Comparison of ENCODE assay signal across 17 cellular contexts in the genomic region with DNA sequence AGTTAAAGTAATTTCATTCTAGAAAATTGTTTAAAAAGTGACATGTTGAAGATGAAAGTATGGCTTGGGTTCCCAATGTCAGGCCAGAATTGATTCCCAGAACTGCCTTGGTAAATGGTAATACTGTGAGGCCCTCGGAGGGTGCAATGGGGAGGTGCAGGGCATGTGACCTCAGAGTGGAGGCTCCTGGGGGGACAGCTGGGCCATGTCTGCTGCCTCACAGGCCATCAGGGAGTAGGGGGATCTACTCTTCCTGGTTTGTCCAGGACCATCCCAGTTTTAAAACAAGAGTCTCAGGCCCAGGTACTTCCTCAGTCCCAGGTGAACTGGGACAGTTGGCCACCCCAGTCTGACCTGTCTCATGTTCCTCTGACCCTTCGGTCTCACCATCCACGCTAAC. TPM values are rescaled to one million over a fixed set of nuclear protein-coding genes. Genes with fewer than 3 reads are reported as not detected.
DNase-seq lines count a peak whose midpoint lies in the region; ATAC-seq, FAIRE-seq and TF ChIP-seq lines count a peak whose summit lies in the region.
"Had no signal": no experiment of that assay in that cellular context is flagged by ENCODE, and none has a peak within 500 bp of the region (broad histone marks: within the 10 kb centered on the region; RNA-seq: fewer than 3 reads in every experiment).

No MANE protein-coding gene starts in this region.

- H2AFZ ChIP-seq in HepG2 (ENCODE audit: low read length): no peak overlapping the region
- H2AFZ ChIP-seq: parathyroid adenoma had no signal

- ATAC-seq in right lobe of liver: no peak
- no peak for ATAC-seq in HepG2
- no peak for ATAC-seq in activated CD8-positive, alpha-beta T cell treated with anti-CD3 and anti-CD28 coated beads, Interleukin-2, amount 10 ng/mL, durations not matched to agents 7 days and 5 days
- no peak for ATAC-seq in naive B cell (ENCODE audit: low read depth in 2 of 2)
- ATAC-seq in upper lobe of right lung: no peak
- ATAC-seq in activated CD8-positive, alpha-beta memory T cell treated with anti-CD3 and anti-CD28 coated beads, Interleukin-2, amount 10 ng/mL, durations not matched to agents 7 days and 5 days: no peak
- ATAC-seq in GM21515 (IDR thresholded peaks at IDR 0.05; ENCODE audit: unreplicated experiment): no peak

- H3K4me3 ChIP-seq in right lobe of liver (no peak overlapping the region), HepG2 (replicated peaks in 1 of 3; ENCODE audit: insufficient read depth in 1 of 3, low read depth in 2 of 3, low read length in 3 of 3) (no peak overlapping the region), upper lobe of right lung (no peak overlapping the region)
- H3K4me3 ChIP-seq: upper lobe of left lung had no signal

- H3K36me3 Mint-ChIP-seq in activated CD8-positive, alpha-beta T cell treated with anti-CD3 and anti-CD28 coated beads, Interleukin-2, amount 10 ng/mL, durations not matched to agents 7 days and 5 days (ENCODE audit: low read depth): no peaks in the 10 kb centered on the region
- H3K36me3 Mint-ChIP-seq in naive B cell: no peaks in the 10 kb centered on the region
- no peaks in the 10 kb centered on the region for H3K36me3 Mint-ChIP-seq in activated CD8-positive, alpha-beta memory T cell treated with anti-CD3 and anti-CD28 coated beads, Interleukin-2, amount 10 ng/mL, durations not matched to agents 7 days and 5 days

- H3K36me3 ChIP-seq in right lobe of liver (no peaks in the 10 kb centered on the region), HepG2 (replicated peaks in 1 of 2; ENCODE audit: control insufficient read depth in 1 of 2, insufficient read depth in 2 of 2, low read length in 2 of 2) (no peaks in the 10 kb centered on the region), upper lobe of right lung (no peaks in the 10 kb centered on the region)
- H3K36me3 ChIP-seq: upper lobe of left lung, WERI-Rb-1 had no signal

- TF ChIP-seq EP300 in HepG2 (IDR thresholded peaks at IDR 0.05; ENCODE audit: low read depth in 2 of 2, low read length in 2 of 2) (no peak), HepG2 (CRISPR knock-in tag; IDR thresholded peaks at IDR 0.05; ENCODE audit: borderline replicate concordance) (no peak)

- 86% methylated on average over 3 of the region's 3 CpGs for WGBS in right lobe of liver (ENCODE audit: insufficient coverage, low coverage, low lambda C conversion rate, missing lambda C conversion rate)
- 50% methylated on average over 3 of the region's 3 CpGs for WGBS in HepG2 (ENCODE audit: low lambda C conversion rate)

- no peak for TF ChIP-seq RAD21 in HepG2 (CRISPR knock-in tag; IDR thresholded peaks at IDR 0.05)

- no peak overlapping the region for H3K4me2 ChIP-seq in HepG2 (ENCODE audit: low read depth, low read length)

- H3K27ac ChIP-seq in right lobe of liver (peak overlapping the region; percentile 3 to 20 (median 18)), HepG2 (ENCODE audit: extremely low read length, insufficient read depth, low read length) (no peak overlapping the region), upper lobe of right lung (peak overlapping the region; percentile 2)
- H3K27ac ChIP-seq: parathyroid adenoma, WERI-Rb-1 had no signal

- peaks cover 5% of the 10 kb centered on the region for H3K27me3 Mint-ChIP-seq in activated CD8-positive, alpha-beta T cell treated with anti-CD3 and anti-CD28 coated beads, Interleukin-2, amount 10 ng/mL, durations not matched to agents 7 days and 5 days (ENCODE audit: low read depth)
- H3K27me3 Mint-ChIP-seq in naive B cell: no peaks in the 10 kb centered on the region
- H3K27me3 Mint-ChIP-seq in activated CD8-positive, alpha-beta memory T cell treated with anti-CD3 and anti-CD28 coated beads, Interleukin-2, amount 10 ng/mL, durations not matched to agents 7 days and 5 days: peaks cover 38% of the 10 kb centered on the region

- in situ Hi-C loops in HepG2 (cut with HindIII; ENCODE audit: extremely low pct_ligation_motif_present, low pct_unique_long_range_greater_than_20kb): no loop called here

- H3K9ac ChIP-seq in HepG2 (ENCODE audit: insufficient read depth, low read depth, low read length): no peak overlapping the region
- H3K9ac ChIP-seq: parathyroid adenoma had no signal

- H3K4me1 Mint-ChIP-seq in activated CD8-positive, alpha-beta T cell treated with anti-CD3 and anti-CD28 coated beads, Interleukin-2, amount 10 ng/mL, durations not matched to agents 7 days and 5 days (ENCODE audit: low read depth): peaks cover 50% of the 10 kb centered on the region
- H3K4me1 Mint-ChIP-seq in naive B cell: peaks cover 69 to 88% (median 78%) of the 10 kb centered on the region in 3 donors
- H3K4me1 Mint-ChIP-seq in activated CD8-positive, alpha-beta memory T cell treated with anti-CD3 and anti-CD28 coated beads, Interleukin-2, amount 10 ng/mL, durations not matched to agents 7 days and 5 days: peaks cover 35% of the 10 kb centered on the region

- no TSS peak for BruUV-seq in HepG2 (replicated peaks; lab: Mats Ljungman, UMichigan)

- CTCF ChIA-PET in HepG2 (lab: Yijun Ruan, JAX; ENCODE audit: low intra/inter-chr PET ratio, low total read pairs): no interaction called here
- CTCF ChIA-PET in activated CD8-positive, alpha-beta T cell treated with anti-CD3 and anti-CD28 coated beads, Interleukin-2, amount 10 ng/mL, durations not matched to agents 7 days and 5 days (lab: Charles Lee): no interaction called here
- CTCF ChIA-PET in activated CD8-positive, alpha-beta memory T cell treated with anti-CD3 and anti-CD28 coated beads, Interleukin-2, amount 10 ng/mL, durations not matched to agents 7 days and 5 days (lab: Charles Lee): no interaction called here

- POLR2A ChIA-PET in HepG2 (lab: Yijun Ruan, JAX): no interaction called here
- POLR2A ChIA-PET in activated CD8-positive, alpha-beta T cell treated with anti-CD3 and anti-CD28 coated beads, Interleukin-2, amount 10 ng/mL, durations not matched to agents 7 days and 5 days (lab: Charles Lee): no interaction called here

- H3K79me2 ChIP-seq in HepG2 (ENCODE audit: insufficient read depth, low read length): no peaks in the 10 kb centered on the region
- H3K79me2 ChIP-seq: parathyroid adenoma had no signal

- no peak for TF ChIP-seq POLR2A in right lobe of liver (IDR thresholded peaks at IDR 0.05)
- TF ChIP-seq POLR2A in HepG2 (IDR thresholded peaks at IDR 0.05; ENCODE audit: insufficient read depth in 1 of 2, low read depth in 2 of 2, low read length in 2 of 2): no peak

- H3K4me1 ChIP-seq in right lobe of liver (peaks cover 0 to 6% (median 4%) of the 10 kb centered on the region in 4 donors), HepG2 (ENCODE audit: insufficient read depth, low read length) (peaks cover 35% of the 10 kb centered on the region), upper lobe of right lung (peaks cover 28% of the 10 kb centered on the region)

- no peak for DNase-seq in right lobe of liver
- DNase-seq in HepG2 (ENCODE audit: low spot score): no peak
- DNase-seq in activated CD8-positive, alpha-beta T cell treated with anti-CD3 and anti-CD28 coated beads, Interleukin-2, amount 10 ng/mL, durations not matched to agents 7 days and 5 days: peak; percentile 17
- no peak for DNase-seq in naive B cell
- no peak for DNase-seq in upper lobe of right lung
- DNase-seq in activated CD8-positive, alpha-beta memory T cell treated with anti-CD3 and anti-CD28 coated beads, Interleukin-2, amount 10 ng/mL, durations not matched to agents 7 days and 5 days: no peak
- DNase-seq in NCI-H146 treated with DMSO at 0.1 percent for 48 hours (lab: John Stamatoyannopoulos, UW; ENCODE audit: unreplicated experiment): no peak
- DNase-seq: activated T-cell treated with anti-CD3 and anti-CD28 coated beads for 4 hours, DMS153, immature natural killer cell, NCI-H774, RPMI8226, upper lobe of left lung, WERI-Rb-1 had no signal

- intact Hi-C loops in right lobe of liver (cut with DNase I): no loop called here
- intact Hi-C loops in HepG2 (cut with micrococcal nuclease; ENCODE audit: unreplicated experiment): no loop called here
- intact Hi-C loops in upper lobe of right lung (cut with DNase I): no loop called here

- H3K4me3 Mint-ChIP-seq in activated CD8-positive, alpha-beta T cell treated with anti-CD3 and anti-CD28 coated beads, Interleukin-2, amount 10 ng/mL, durations not matched to agents 7 days and 5 days: no peak overlapping the region
- H3K4me3 Mint-ChIP-seq in naive B cell: peak overlapping the region; percentile 59 to 91 (median 83)
- no peak overlapping the region for H3K4me3 Mint-ChIP-seq in activated CD8-positive, alpha-beta memory T cell treated with anti-CD3 and anti-CD28 coated beads, Interleukin-2, amount 10 ng/mL, durations not matched to agents 7 days and 5 days
- H3K4me3 Mint-ChIP-seq: immature natural killer cell had no signal

- H3K27ac Mint-ChIP-seq in activated CD8-positive, alpha-beta T cell treated with anti-CD3 and anti-CD28 coated beads, Interleukin-2, amount 10 ng/mL, durations not matched to agents 7 days and 5 days: no peak overlapping the region
- H3K27ac Mint-ChIP-seq in naive B cell: peak overlapping the region; percentile 96 to 100 (median 100)
- no peak overlapping the region for H3K27ac Mint-ChIP-seq in activated CD8-positive, alpha-beta memory T cell treated with anti-CD3 and anti-CD28 coated beads, Interleukin-2, amount 10 ng/mL, durations not matched to agents 7 days and 5 days

- no peaks in the 10 kb centered on the region for H3K9me3 Mint-ChIP-seq in activated CD8-positive, alpha-beta T cell treated with anti-CD3 and anti-CD28 coated beads, Interleukin-2, amount 10 ng/mL, durations not matched to agents 7 days and 5 days (ENCODE audit: insufficient read depth)
- peaks cover 0 to 4% (median 0%) of the 10 kb centered on the region in 7 donors for H3K9me3 Mint-ChIP-seq in naive B cell
- H3K9me3 Mint-ChIP-seq in activated CD8-positive, alpha-beta memory T cell treated with anti-CD3 and anti-CD28 coated beads, Interleukin-2, amount 10 ng/mL, durations not matched to agents 7 days and 5 days (ENCODE audit: low read depth): no peaks in the 10 kb centered on the region
- H3K9me3 Mint-ChIP-seq: immature natural killer cell had no signal

- H4K20me1 ChIP-seq in HepG2 (ENCODE audit: insufficient read depth, low read length): no peaks in the 10 kb centered on the region

- FAIRE-seq in HepG2 (lab: Jason Lieb, UNC): no peak
- FAIRE-seq: HTR-8/SVneo had no signal

- H3K27me3 ChIP-seq in right lobe of liver (no peaks in the 10 kb centered on the region), HepG2 (ENCODE audit: control insufficient read depth in 1 of 2, insufficient read depth in 2 of 2, low read length in 2 of 2) (peaks cover 0 to 11% of the 10 kb centered on the region in 2 experiments; a peak in 3 of 5 replicates), upper lobe of right lung (no peaks in the 10 kb centered on the region)
- H3K27me3 ChIP-seq: upper lobe of left lung had no signal

- TF ChIP-seq CTCF in right lobe of liver (IDR thresholded peaks at IDR 0.05) (no peak), HepG2 (CRISPR knock-in tag; IDR thresholded peaks at IDR 0.05) (no peak), upper lobe of right lung (IDR thresholded peaks at IDR 0.05) (no peak)

- H3K9me3 ChIP-seq in right lobe of liver (no peaks in the 10 kb centered on the region), HepG2 (ENCODE audit: low read length) (no peaks in the 10 kb centered on the region), upper lobe of right lung (no peaks in the 10 kb centered on the region)
- H3K9me3 ChIP-seq: upper lobe of left lung had no signal

RNA-seq across cellular contexts. Expression of a gene that starts 55.3 kb away (rescaled TPM):
- total RNA-seq in right lobe of liver: 10 to 100 TPM; 24.6 to 38.0 (median 29.3) TPM
- 21.9 and 27.7 TPM in 2 replicates for total RNA-seq in HepG2 (2016; rRNA removed; fragmentation: Illumina TruSeq; extraction: Trizol)
- total RNA-seq in HepG2 (2016; cell fraction: cytosol; rRNA removed; fragmentation: Illumina TruSeq; extraction: Trizol; ENCODE audit: low read depth): 3.3 and 3.5 TPM in 2 replicates
- total RNA-seq in HepG2 (2016; cell fraction: insoluble cytoplasmic fraction; rRNA removed; fragmentation: Illumina TruSeq; extraction: Trizol): 20.6 and 26.2 TPM in 2 replicates
- total RNA-seq in HepG2 (2016; cell fraction: membrane; rRNA removed; fragmentation: Illumina TruSeq; extraction: Trizol): 11.1 and 12.4 TPM in 2 replicates
- 15.6 and 15.7 TPM in 2 replicates for total RNA-seq in HepG2 (2016; cell fraction: nucleus; rRNA removed; fragmentation: Illumina TruSeq; extraction: Trizol)
- polyA plus RNA-seq in HepG2 (2011; rRNA removed): 35.2 and 36.0 TPM in 2 replicates
- polyA plus RNA-seq in HepG2 (2011; cell fraction: cytosol; rRNA removed): 25.8 and 32.1 TPM in 2 replicates
- polyA plus RNA-seq in HepG2 (2011; cell fraction: nucleus; rRNA removed): 24.9 and 25.2 TPM in 2 replicates
- 29.4 and 32.2 TPM in 2 replicates for polyA plus RNA-seq in HepG2 (2012)
- polyA plus RNA-seq in HepG2 (2016; cell fraction: cytosol; fragmentation: Illumina TruSeq; extraction: Trizol; ENCODE audit: low read depth): 2.4 and 2.5 TPM in 2 replicates
- 27.0 and 29.7 TPM in 2 replicates for polyA plus RNA-seq in HepG2 (2016; cell fraction: insoluble cytoplasmic fraction; fragmentation: Illumina TruSeq; extraction: Trizol; ENCODE audit: low read depth)
- polyA plus RNA-seq in HepG2 (2016; cell fraction: membrane; fragmentation: Illumina TruSeq; extraction: Trizol; ENCODE audit: low read depth): 6.8 and 7.3 TPM in 2 replicates
- polyA plus RNA-seq in HepG2 (2016; cell fraction: nucleus; fragmentation: Illumina TruSeq; extraction: Trizol; ENCODE audit: insufficient read depth, low read depth): 20.8 and 21.2 TPM in 2 replicates
- 17.0 and 19.8 TPM in 2 replicates for polyA minus RNA-seq in HepG2 (2011; rRNA and poly(A)+ RNA removed; ENCODE audit: low replicate concordance)
- polyA minus RNA-seq in HepG2 (2011; cell fraction: cytosol; rRNA and poly(A)+ RNA removed): 22.7 and 25.5 TPM in 2 replicates
- polyA minus RNA-seq in HepG2 (2011; cell fraction: nucleus; rRNA and poly(A)+ RNA removed): 26.1 and 28.5 TPM in 2 replicates
- total RNA-seq in activated CD8-positive, alpha-beta T cell treated with anti-CD3 and anti-CD28 coated beads, Interleukin-2, amount 10 ng/mL, durations not matched to agents 7 days and 5 days: 1 to 10 TPM; 9.1 to 9.2 TPM
- polyA plus RNA-seq in naive B cell (ENCODE audit: low read depth in 6 of 6): 10 to 100 TPM; 19.7 to 28.3 (median 25.7) TPM
- 25.0 TPM for total RNA-seq in upper lobe of right lung
- total RNA-seq in activated CD8-positive, alpha-beta memory T cell treated with anti-CD3 and anti-CD28 coated beads, Interleukin-2, amount 10 ng/mL, durations not matched to agents 7 days and 5 days: 10 to 100 TPM; 14.9 to 39.4 TPM

Comparison
In these comparisons a context has a peak if more than half of its experiments do, and no peak if none do; other contexts are left out.
1. H3K27ac Mint-ChIP-seq: peak in naive B cell (6 of 6); none in activated CD8-positive, alpha-beta T cell treated with anti-CD3 and anti-CD28 coated beads, Interleukin-2, amount 10 ng/mL, durations not matched to agents 7 days and 5 days (single experiment) and activated CD8-positive, alpha-beta memory T cell treated with anti-CD3 and anti-CD28 coated beads, Interleukin-2, amount 10 ng/mL, durations not matched to agents 7 days and 5 days (single experiment).
2. H3K4me3 Mint-ChIP-seq: peak in naive B cell (8 of 8); none in activated CD8-positive, alpha-beta T cell treated with anti-CD3 and anti-CD28 coated beads, Interleukin-2, amount 10 ng/mL, durations not matched to agents 7 days and 5 days (single experiment) and activated CD8-positive, alpha-beta memory T cell treated with anti-CD3 and anti-CD28 coated beads, Interleukin-2, amount 10 ng/mL, durations not matched to agents 7 days and 5 days (single experiment).